In genomic region chr1:99758073-99758511, GRCh38 we compare ENCODE assay signal across 11 cellular contexts. TPM values are rescaled to one million over a fixed set of nuclear protein-coding genes. Genes with fewer than 3 reads are reported as not detected.
DNase-seq lines count a peak whose midpoint lies in the region; ATAC-seq and TF ChIP-seq lines count a peak whose summit lies in the region.
"Had no signal": no experiment of that assay in that cellular context is flagged by ENCODE, and none has a peak within 500 bp of the region (broad histone marks: within the 10 kb centered on the region; RNA-seq: fewer than 3 reads in every experiment).

No MANE protein-coding gene starts in this region.

- intact Hi-C loops in mucosa of descending colon (cut with DNase I, micrococcal nuclease), result no loop called here

- H3K4me3 ChIP-seq in Karpas-422 (ENCODE audit: low read length), result peak overlapping the region; percentile 19; the same call in 1 of the 2 replicates
- no peak overlapping the region for H3K4me3 ChIP-seq in mucosa of descending colon
- H3K4me3 ChIP-seq: cardiac muscle cell had no signal

- peak overlapping the region; percentile 67 for H3K27ac ChIP-seq in Karpas-422 (ENCODE audit: low read length)
- H3K27ac ChIP-seq: cardiac muscle cell had no signal

- no peak overlapping the region for H2AFZ ChIP-seq in Karpas-422 (ENCODE audit: low read length)

- peaks cover 98% of the 10 kb centered on the region for H3K79me2 ChIP-seq in Karpas-422 (ENCODE audit: low read length)

- H4K20me1 ChIP-seq in Karpas-422 (ENCODE audit: insufficient read depth, low read depth, low read length), result no peaks in the 10 kb centered on the region

- ATAC-seq in GM19025 (IDR thresholded peaks at IDR 0.05; ENCODE audit: low read depth, unreplicated experiment) (peak; percentile 82), HG02642 (IDR thresholded peaks at IDR 0.05; ENCODE audit: poor library complexity, unreplicated experiment) (peak; percentile 85), mucosa of descending colon (peak; percentile 55), left lobe of liver (no peak)

- H3K4me2 ChIP-seq in Karpas-422 (ENCODE audit: low read depth, low read length, poor library complexity, severe bottlenecking), result peak overlapping the region; percentile 59

- H3K9me3 ChIP-seq in Karpas-422 (ENCODE audit: low read length) (no peaks in the 10 kb centered on the region), mucosa of descending colon (no peaks in the 10 kb centered on the region)

- H3K4me1 ChIP-seq in Karpas-422 (ENCODE audit: low read length) (peaks cover 69% of the 10 kb centered on the region), mucosa of descending colon (ENCODE audit: low read depth) (no peaks in the 10 kb centered on the region)

- TF ChIP-seq CTCF in mucosa of descending colon (IDR thresholded peaks at IDR 0.05), result no peak

- H3K9me2 ChIP-seq in Karpas-422 (replicated peaks; ENCODE audit: insufficient read depth, low read length), result no peaks in the 10 kb centered on the region

- H3K27me3 ChIP-seq in Karpas-422 (ENCODE audit: low read length), result no peaks in the 10 kb centered on the region
- H3K27me3 ChIP-seq: cardiac muscle cell had no signal

- DNase-seq in Karpas-422 (no peak), mucosa of descending colon (no peak), SIG-M5 (lab: John Stamatoyannopoulos, UW) (no peak), hippocampal formation (lab: John Stamatoyannopoulos, UW) (no peak), NCI-H1694 (lab: John Stamatoyannopoulos, UW) (no peak), left lobe of liver (ENCODE audit: low spot score) (no peak)
- DNase-seq: NCI-H2171; stimulated activated CD4-positive, alpha-beta T cell treated with anti-CD3 and anti-CD28 coated beads, Interleukin-4, amount 100 ng/mL, for 4 hours had no signal

- H3K36me3 ChIP-seq in Karpas-422 (ENCODE audit: insufficient read depth, low read length) (peaks cover 18% of the 10 kb centered on the region), mucosa of descending colon (ENCODE audit: low read depth) (no peaks in the 10 kb centered on the region)
- H3K36me3 ChIP-seq: cardiac muscle cell had no signal

- no peak overlapping the region for H3K9ac ChIP-seq in Karpas-422 (ENCODE audit: low read length)

RNA-seq across cellular contexts. Expression of gene FRRS1, which starts 8.3 kb away (rescaled TPM):
- total RNA-seq in Karpas-422 (2014; rRNA removed; shearing (Covaris generic); ENCODE audit: low replicate concordance), result 24.4 and 47.1 TPM in 2 replicates
- total RNA-seq in mucosa of descending colon (10 to 100 TPM in 2 of 3 donors, 1 to 10 TPM in 1; 8.4 to 38.0 (median 17.6) TPM), left lobe of liver (31.8 TPM)
